14 cellular contexts compared by ENCODE assay signal in genomic region chr21:44463716-44464115, GRCh38.
"Had no signal": no experiment of that assay in that cellular context is flagged by ENCODE, and none has a peak within 500 bp of the region (broad histone marks: within the 10 kb centered on the region; RNA-seq: fewer than 3 reads in every experiment).

No MANE protein-coding gene starts in this region.

- H3K4me2 ChIP-seq: smooth muscle cell had no signal

- H3K27ac Mint-ChIP-seq: activated naive CD4-positive, alpha-beta T cell treated with anti-CD3 and anti-CD28 coated beads, Interleukin-2, amount 10 ng/mL, durations not matched to agents 7 days and 5 days; dendritic cell treated with granulocyte-macrophage colony-stimulating factor and Interleukin-4, amounts not matched to agents 40 ng/mL and 50 ng/mL, for 4 days; natural killer cell treated with Interleukin-12 subunit alpha and Interleukin-12 subunit beta and Interleukin-15 and Interleukin-18, amount 100 ng/mL, for 72 hours; stimulated activated memory B cell treated with anti-CD40 and anti-IgM and Interleukin-4, amounts not matched to agents 10 μg/mL and 1 μg/mL and 100 μg/mL, for 72 hours; T-cell had no signal

- H3K36me3 ChIP-seq: adrenal gland had no signal

- H3K4me3 ChIP-seq: adrenal gland, lung, smooth muscle cell had no signal

- H3K27ac ChIP-seq: adrenal gland, VCaP had no signal

- H3K27me3 Mint-ChIP-seq: central memory CD8-positive, alpha-beta T cell; T-cell had no signal

- H3K9me3 ChIP-seq: adrenal gland had no signal

- ATAC-seq: natural killer cell treated with Interleukin-12 subunit alpha and Interleukin-12 subunit beta and Interleukin-15 and Interleukin-18, amount 100 ng/mL, for 72 hours; stimulated activated memory B cell treated with anti-CD40 and anti-IgM and Interleukin-4, amounts not matched to agents 10 μg/mL and 1 μg/mL and 100 μg/mL, for 72 hours; T-cell had no signal

- H3K4me1 Mint-ChIP-seq: activated naive CD4-positive, alpha-beta T cell treated with anti-CD3 and anti-CD28 coated beads, Interleukin-2, amount 10 ng/mL, durations not matched to agents 7 days and 5 days; central memory CD8-positive, alpha-beta T cell; stimulated activated memory B cell treated with anti-CD40 and anti-IgM and Interleukin-4, amounts not matched to agents 10 μg/mL and 1 μg/mL and 100 μg/mL, for 72 hours; T-cell had no signal

- H3K27me3 ChIP-seq: adrenal gland had no signal

- H3K9me3 Mint-ChIP-seq: central memory CD8-positive, alpha-beta T cell; dendritic cell treated with granulocyte-macrophage colony-stimulating factor and Interleukin-4, amounts not matched to agents 40 ng/mL and 50 ng/mL, for 4 days; natural killer cell treated with Interleukin-12 subunit alpha and Interleukin-12 subunit beta and Interleukin-15 and Interleukin-18, amount 100 ng/mL, for 72 hours; T-cell had no signal

- H3K36me3 Mint-ChIP-seq: activated naive CD4-positive, alpha-beta T cell treated with anti-CD3 and anti-CD28 coated beads, Interleukin-2, amount 10 ng/mL, durations not matched to agents 7 days and 5 days; natural killer cell treated with Interleukin-12 subunit alpha and Interleukin-12 subunit beta and Interleukin-15 and Interleukin-18, amount 100 ng/mL, for 72 hours; stimulated activated memory B cell treated with anti-CD40 and anti-IgM and Interleukin-4, amounts not matched to agents 10 μg/mL and 1 μg/mL and 100 μg/mL, for 72 hours; T-cell had no signal

- H3K4me1 ChIP-seq: adrenal gland had no signal

- DNase-seq: activated CD4-positive, alpha-beta T cell treated with anti-CD3 and anti-CD28 coated beads for 4 hours; activated naive CD4-positive, alpha-beta T cell treated with anti-CD3 and anti-CD28 coated beads, Interleukin-2, amount 10 ng/mL, durations not matched to agents 7 days and 5 days; adrenal gland; foreskin fibroblast; glutamatergic neuron; T-cell; T1000 had no signal

- H3K4me3 Mint-ChIP-seq: activated naive CD4-positive, alpha-beta T cell treated with anti-CD3 and anti-CD28 coated beads, Interleukin-2, amount 10 ng/mL, durations not matched to agents 7 days and 5 days; central memory CD8-positive, alpha-beta T cell; dendritic cell treated with granulocyte-macrophage colony-stimulating factor and Interleukin-4, amounts not matched to agents 40 ng/mL and 50 ng/mL, for 4 days; natural killer cell treated with Interleukin-12 subunit alpha and Interleukin-12 subunit beta and Interleukin-15 and Interleukin-18, amount 100 ng/mL, for 72 hours; stimulated activated memory B cell treated with anti-CD40 and anti-IgM and Interleukin-4, amounts not matched to agents 10 μg/mL and 1 μg/mL and 100 μg/mL, for 72 hours; T-cell had no signal
